Comparison of ENCODE assay signal across 1 cellular context in the genomic region with DNA sequence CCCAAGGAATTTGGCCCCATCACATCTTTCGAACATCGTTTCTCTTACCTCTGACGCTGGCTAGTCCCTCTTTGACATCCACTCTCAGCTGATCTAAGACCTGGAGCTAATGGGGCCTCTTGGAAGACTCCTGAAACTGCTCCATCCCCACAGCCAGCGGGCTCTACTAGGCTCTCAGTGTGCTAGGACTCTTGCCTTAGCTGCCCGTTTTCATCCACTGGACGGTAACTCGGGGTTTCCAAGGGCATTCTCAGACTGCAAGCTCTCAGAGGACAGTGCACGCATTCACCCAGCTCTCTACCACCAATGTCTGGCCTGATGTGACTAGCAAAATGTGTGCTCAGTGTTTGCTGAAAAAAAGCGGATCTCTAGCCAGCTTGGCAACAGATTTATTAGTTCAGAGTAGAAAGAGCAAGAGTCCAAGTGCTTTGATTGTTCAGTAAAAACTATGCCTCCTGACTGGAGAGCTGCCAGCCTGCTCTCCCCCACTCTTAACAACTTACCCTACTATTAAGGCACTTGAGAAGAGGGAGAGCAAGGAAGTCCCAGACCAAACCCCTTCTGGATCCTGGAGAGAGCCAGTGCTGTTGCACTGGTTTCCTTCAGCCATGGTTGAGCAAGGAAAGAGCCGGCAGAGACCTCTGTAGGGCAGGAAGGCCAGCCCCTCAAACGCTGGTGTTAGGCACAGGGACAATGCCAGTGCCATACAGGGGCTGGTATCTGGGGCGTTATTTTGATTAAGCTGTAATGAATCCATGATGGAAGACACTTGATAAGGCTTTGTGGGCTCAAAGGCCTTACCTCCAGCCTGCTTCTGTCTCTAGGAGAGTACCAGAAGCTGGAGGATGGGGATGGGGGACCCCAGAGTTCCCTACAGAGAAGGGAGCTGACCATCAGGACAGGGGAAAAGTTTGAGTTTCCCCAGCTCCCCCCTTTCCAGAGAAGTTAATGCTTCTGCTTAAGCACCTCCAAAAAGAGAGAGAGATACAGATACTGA.
TF ChIP-seq lines count a peak whose summit lies in the region.

No MANE protein-coding gene starts in this region.

TF ChIP-seq in liver, 16 proteins besides CTCF, POLR2A, EP300 and RAD21 (continued from another document):
- TF ChIP-seq, protein P1, sequence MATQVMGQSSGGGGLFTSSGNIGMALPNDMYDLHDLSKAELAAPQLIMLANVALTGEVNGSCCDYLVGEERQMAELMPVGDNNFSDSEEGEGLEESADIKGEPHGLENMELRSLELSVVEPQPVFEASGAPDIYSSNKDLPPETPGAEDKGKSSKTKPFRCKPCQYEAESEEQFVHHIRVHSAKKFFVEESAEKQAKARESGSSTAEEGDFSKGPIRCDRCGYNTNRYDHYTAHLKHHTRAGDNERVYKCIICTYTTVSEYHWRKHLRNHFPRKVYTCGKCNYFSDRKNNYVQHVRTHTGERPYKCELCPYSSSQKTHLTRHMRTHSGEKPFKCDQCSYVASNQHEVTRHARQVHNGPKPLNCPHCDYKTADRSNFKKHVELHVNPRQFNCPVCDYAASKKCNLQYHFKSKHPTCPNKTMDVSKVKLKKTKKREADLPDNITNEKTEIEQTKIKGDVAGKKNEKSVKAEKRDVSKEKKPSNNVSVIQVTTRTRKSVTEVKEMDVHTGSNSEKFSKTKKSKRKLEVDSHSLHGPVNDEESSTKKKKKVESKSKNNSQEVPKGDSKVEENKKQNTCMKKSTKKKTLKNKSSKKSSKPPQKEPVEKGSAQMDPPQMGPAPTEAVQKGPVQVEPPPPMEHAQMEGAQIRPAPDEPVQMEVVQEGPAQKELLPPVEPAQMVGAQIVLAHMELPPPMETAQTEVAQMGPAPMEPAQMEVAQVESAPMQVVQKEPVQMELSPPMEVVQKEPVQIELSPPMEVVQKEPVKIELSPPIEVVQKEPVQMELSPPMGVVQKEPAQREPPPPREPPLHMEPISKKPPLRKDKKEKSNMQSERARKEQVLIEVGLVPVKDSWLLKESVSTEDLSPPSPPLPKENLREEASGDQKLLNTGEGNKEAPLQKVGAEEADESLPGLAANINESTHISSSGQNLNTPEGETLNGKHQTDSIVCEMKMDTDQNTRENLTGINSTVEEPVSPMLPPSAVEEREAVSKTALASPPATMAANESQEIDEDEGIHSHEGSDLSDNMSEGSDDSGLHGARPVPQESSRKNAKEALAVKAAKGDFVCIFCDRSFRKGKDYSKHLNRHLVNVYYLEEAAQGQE (IDR thresholded peaks at IDR 0.05), result peak; percentile 88
- TF ChIP-seq TAF1 (conservative IDR thresholded peaks at IDR 0.05) (peak; percentile 94), NR2F2 (IDR thresholded peaks at IDR 0.05) (no peak), EGR1 (IDR thresholded peaks at IDR 0.05; ENCODE audit: low read depth in 2 of 2) (peak in 1 of 2 donors; percentile 28), FOXA1 (IDR thresholded peaks at IDR 0.05) (peak; percentile 0), RXRA (IDR thresholded peaks at IDR 0.05) (peak; percentile 43 to 80), FOXA2 (IDR thresholded peaks at IDR 0.05) (peak; percentile 42)
- TF ChIP-seq, protein P2, sequence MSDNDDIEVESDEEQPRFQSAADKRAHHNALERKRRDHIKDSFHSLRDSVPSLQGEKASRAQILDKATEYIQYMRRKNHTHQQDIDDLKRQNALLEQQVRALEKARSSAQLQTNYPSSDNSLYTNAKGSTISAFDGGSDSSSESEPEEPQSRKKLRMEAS (IDR thresholded peaks at IDR 0.05), result peak; percentile 58
